In the genomic region with DNA sequence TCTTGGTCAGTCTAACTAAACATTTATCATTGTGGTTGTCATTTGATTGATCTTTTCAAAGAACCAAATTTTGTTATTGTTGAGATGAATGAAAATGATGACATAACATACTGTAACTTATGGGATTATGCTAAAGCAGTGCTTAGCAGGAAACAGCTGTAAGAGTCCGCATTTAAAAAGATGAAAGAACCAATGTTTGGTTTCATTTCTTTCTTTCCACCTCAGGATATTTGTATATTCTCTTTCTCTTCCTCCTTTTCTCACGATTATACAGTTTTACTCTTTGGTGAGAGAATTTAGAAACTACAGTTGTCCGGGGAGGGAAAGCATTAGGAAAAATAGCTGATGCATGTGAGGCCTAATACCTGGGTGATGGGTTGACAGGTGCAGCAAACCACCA, we compare ENCODE assay signal across 10 cellular contexts. TPM values are rescaled to one million over a fixed set of nuclear protein-coding genes. Genes with fewer than 3 reads are reported as not detected.
DNase-seq lines count a peak whose midpoint lies in the region; ATAC-seq and TF ChIP-seq lines count a peak whose summit lies in the region.
"Had no signal": no experiment of that assay in that cellular context is flagged by ENCODE, and none has a peak within 500 bp of the region (broad histone marks: within the 10 kb centered on the region; RNA-seq: fewer than 3 reads in every experiment).

No MANE protein-coding gene starts in this region.

- peak overlapping the region in 4 of 7 donors; percentile 4 to 45 (median 12) for H3K27ac Mint-ChIP-seq in CD14-positive monocyte
- H3K27ac Mint-ChIP-seq in stimulated activated naive CD8-positive, alpha-beta T cell treated with anti-CD3 and anti-CD28 coated beads, Interleukin-15, amount 100 ng/mL, for 72 hours: no peak overlapping the region
- H3K27ac Mint-ChIP-seq: activated CD4-positive, alpha-beta T cell treated with anti-CD3 and anti-CD28 coated beads, Interleukin-2, amount 10 ng/mL, durations not matched to agents 24 days and 14 days had no signal

- intact Hi-C loops in CD14-positive monocyte (cut with micrococcal nuclease): no loop called here

- no peak for DNase-seq in CD14-positive monocyte (ENCODE audit: low spot score)
- DNase-seq in GM19238 (ENCODE audit: insufficient read length, low spot score): peak; percentile 12
- DNase-seq in activated CD8-positive, alpha-beta memory T cell treated with anti-CD3 and anti-CD28 coated beads, Interleukin-2, amount 50 U/mL, for 4 hours: no peak
- DNase-seq in NCI-H82 (lab: John Stamatoyannopoulos, UW): no peak
- no peak for DNase-seq in NCI-H2171 (lab: John Stamatoyannopoulos, UW)
- no peak for DNase-seq in stimulated activated naive CD8-positive, alpha-beta T cell treated with anti-CD3 and anti-CD28 coated beads, Interleukin-15, amount 100 ng/mL, for 72 hours
- DNase-seq: activated CD4-positive, alpha-beta T cell treated with anti-CD3 and anti-CD28 coated beads, Interleukin-2, amount 10 ng/mL, durations not matched to agents 24 days and 14 days; Right ventricle myocardium superior had no signal

- H3K36me3 Mint-ChIP-seq in CD14-positive monocyte: peaks cover 59 to 80% of the 10 kb centered on the region in 2 donors

- TF ChIP-seq CTCF in CD14-positive monocyte (IDR thresholded peaks at IDR 0.05): no peak

- peak; percentile 80 for ATAC-seq in HG02759 (IDR thresholded peaks at IDR 0.05; ENCODE audit: unreplicated experiment)
- peak; percentile 87 for ATAC-seq in HG03469 (IDR thresholded peaks at IDR 0.05; ENCODE audit: unreplicated experiment)
- no peak for ATAC-seq in stimulated activated naive CD8-positive, alpha-beta T cell treated with anti-CD3 and anti-CD28 coated beads, Interleukin-15, amount 100 ng/mL, for 72 hours

- H3K27me3 Mint-ChIP-seq in CD14-positive monocyte (ENCODE audit: low read depth in 3 of 3): peaks cover 0 to 2% (median 0%) of the 10 kb centered on the region in 3 donors
- H3K27me3 Mint-ChIP-seq in stimulated activated naive CD8-positive, alpha-beta T cell treated with anti-CD3 and anti-CD28 coated beads, Interleukin-15, amount 100 ng/mL, for 72 hours: no peaks in the 10 kb centered on the region
- H3K27me3 Mint-ChIP-seq: activated CD4-positive, alpha-beta T cell treated with anti-CD3 and anti-CD28 coated beads, Interleukin-2, amount 10 ng/mL, durations not matched to agents 24 days and 14 days had no signal

- peaks cover 22% of the 10 kb centered on the region for H3K4me1 Mint-ChIP-seq in CD14-positive monocyte
- H3K4me1 Mint-ChIP-seq in stimulated activated naive CD8-positive, alpha-beta T cell treated with anti-CD3 and anti-CD28 coated beads, Interleukin-15, amount 100 ng/mL, for 72 hours: peaks cover 19% of the 10 kb centered on the region

- no peak overlapping the region for H3K4me3 Mint-ChIP-seq in CD14-positive monocyte
- H3K4me3 Mint-ChIP-seq in stimulated activated naive CD8-positive, alpha-beta T cell treated with anti-CD3 and anti-CD28 coated beads, Interleukin-15, amount 100 ng/mL, for 72 hours: no peak overlapping the region
- H3K4me3 Mint-ChIP-seq: activated CD4-positive, alpha-beta T cell treated with anti-CD3 and anti-CD28 coated beads, Interleukin-2, amount 10 ng/mL, durations not matched to agents 24 days and 14 days had no signal

- H3K9me3 Mint-ChIP-seq in CD14-positive monocyte: peaks cover 0 to 4% (median 0%) of the 10 kb centered on the region in 7 donors
- H3K9me3 Mint-ChIP-seq in stimulated activated naive CD8-positive, alpha-beta T cell treated with anti-CD3 and anti-CD28 coated beads, Interleukin-15, amount 100 ng/mL, for 72 hours: no peaks in the 10 kb centered on the region
- H3K9me3 Mint-ChIP-seq: activated CD4-positive, alpha-beta T cell treated with anti-CD3 and anti-CD28 coated beads, Interleukin-2, amount 10 ng/mL, durations not matched to agents 24 days and 14 days had no signal

RNA-seq across cellular contexts. Expression of a gene that starts 23.1 kb away (rescaled TPM):
- polyA plus RNA-seq in CD14-positive monocyte: not detected

RNA-seq across cellular contexts. Expression of a gene that starts 23.4 kb away (rescaled TPM):
- polyA plus RNA-seq in CD14-positive monocyte: 1 to 10 TPM; 7.7 to 9.4 TPM

RNA-seq across cellular contexts. Expression of a gene that starts 25.5 kb away (rescaled TPM):
- polyA plus RNA-seq in CD14-positive monocyte: 10 to 100 TPM; 11.5 to 14.6 TPM

RNA-seq across cellular contexts. Expression of a gene that starts 35.8 kb away (rescaled TPM):
- 100 to 1,000 TPM; 143 to 160 TPM for polyA plus RNA-seq in CD14-positive monocyte

RNA-seq across cellular contexts. Expression of a gene that starts 36.0 kb away (rescaled TPM):
- 100 to 1,000 TPM; 270 TPM for polyA plus RNA-seq in CD14-positive monocyte

Comparison
In these comparisons a context has a peak if more than half of its experiments do, and no peak if none do; other contexts are left out.
1. H3K27ac Mint-ChIP-seq: peak in CD14-positive monocyte (4 of 7); none in stimulated activated naive CD8-positive, alpha-beta T cell treated with anti-CD3 and anti-CD28 coated beads, Interleukin-15, amount 100 ng/mL, for 72 hours (0 of 2).